In genomic region chr16:54239441-54239840, GRCh38 we compare ENCODE assay signal across 18 cellular contexts. TPM values are rescaled to one million over a fixed set of nuclear protein-coding genes. Genes with fewer than 3 reads are reported as not detected.
DNase-seq lines count a peak whose midpoint lies in the region; ATAC-seq and TF ChIP-seq lines count a peak whose summit lies in the region.
"Had no signal": no experiment of that assay in that cellular context is flagged by ENCODE, and none has a peak within 500 bp of the region (broad histone marks: within the 10 kb centered on the region; RNA-seq: fewer than 3 reads in every experiment).

No MANE protein-coding gene starts in this region.

- WGBS in heart right ventricle, 2 donors = 33 to 41% methylated on average over 8 of the region's 8 CpGs

- peaks cover 0 to 3% (median 0%) of the 10 kb centered on the region in 11 donors for H3K9me3 ChIP-seq in heart right ventricle

- no peaks in the 10 kb centered on the region for H3K36me3 ChIP-seq in heart right ventricle
- H3K36me3 ChIP-seq: MG63 had no signal

- H3K27me3 Mint-ChIP-seq in WTC11 (ENCODE audit: low read depth) = no peaks in the 10 kb centered on the region
- H3K27me3 Mint-ChIP-seq in activated naive CD8-positive, alpha-beta T cell treated with anti-CD3 and anti-CD28 coated beads, Interleukin-2, amount 50 U/mL, for 24 hours = peaks cover 5% of the 10 kb centered on the region

- H3K27ac ChIP-seq in coronary artery (peak overlapping the region in 1 of 2 donors; percentile 19), heart right ventricle (peak overlapping the region in 8 of 10 donors; percentile 46 to 71 (median 64))
- H3K27ac ChIP-seq: C4-2B had no signal

- H3K27ac Mint-ChIP-seq in WTC11 = no peak overlapping the region
- no peak overlapping the region for H3K27ac Mint-ChIP-seq in activated naive CD8-positive, alpha-beta T cell treated with anti-CD3 and anti-CD28 coated beads, Interleukin-2, amount 50 U/mL, for 24 hours

- intact Hi-C loops in heart right ventricle (cut with DNase I) = no loop called here
- intact Hi-C loops in sciatic nerve (cut with DNase I) = no loop called here

- H3K4me1 Mint-ChIP-seq in WTC11 = peaks cover 8% of the 10 kb centered on the region
- no peaks in the 10 kb centered on the region for H3K4me1 Mint-ChIP-seq in activated naive CD8-positive, alpha-beta T cell treated with anti-CD3 and anti-CD28 coated beads, Interleukin-2, amount 50 U/mL, for 24 hours

- no peak overlapping the region for H3K4me3 ChIP-seq in coronary artery
- H3K4me3 ChIP-seq in heart right ventricle = no peak overlapping the region
- H3K4me3 ChIP-seq: MG63 had no signal

- CTCF ChIA-PET in WTC11 (lab: Charles Lee) = no interaction called here

- no peak for TF ChIP-seq CTCF in coronary artery (IDR thresholded peaks at IDR 0.05)
- TF ChIP-seq CTCF in heart right ventricle (IDR thresholded peaks at IDR 0.05) = no peak
- no peak for TF ChIP-seq CTCF in WTC11 (IDR thresholded peaks at IDR 0.05)

- H3K27me3 ChIP-seq in heart right ventricle = peaks cover 0 to under 1% (median 0%) of the 10 kb centered on the region in 7 donors
- H3K27me3 ChIP-seq: MG63 had no signal

- H3K4me3 Mint-ChIP-seq in WTC11 = no peak overlapping the region
- no peak overlapping the region for H3K4me3 Mint-ChIP-seq in activated naive CD8-positive, alpha-beta T cell treated with anti-CD3 and anti-CD28 coated beads, Interleukin-2, amount 50 U/mL, for 24 hours

- peaks cover 14% of the 10 kb centered on the region for H3K9me3 Mint-ChIP-seq in WTC11
- no peaks in the 10 kb centered on the region for H3K9me3 Mint-ChIP-seq in activated naive CD8-positive, alpha-beta T cell treated with anti-CD3 and anti-CD28 coated beads, Interleukin-2, amount 50 U/mL, for 24 hours

- POLR2A ChIA-PET in WTC11 (lab: Charles Lee) = no interaction called here

- H3K4me1 ChIP-seq in heart right ventricle = peaks cover 0 to 53% (median 32%) of the 10 kb centered on the region in 9 donors

- ATAC-seq in heart right ventricle = peak; percentile 56 to 83 (median 72)
- ATAC-seq in sciatic nerve = peak; percentile 89
- ATAC-seq in WTC11 = no peak
- no peak for ATAC-seq in activated naive CD8-positive, alpha-beta T cell treated with anti-CD3 and anti-CD28 coated beads, Interleukin-2, amount 50 U/mL, for 24 hours

- H3K36me3 Mint-ChIP-seq in WTC11 = no peaks in the 10 kb centered on the region
- H3K36me3 Mint-ChIP-seq in activated naive CD8-positive, alpha-beta T cell treated with anti-CD3 and anti-CD28 coated beads, Interleukin-2, amount 50 U/mL, for 24 hours (ENCODE audit: low read depth) = no peaks in the 10 kb centered on the region

- DNase-seq in AG08395 (ENCODE audit: low spot score) (peak; percentile 17), coronary artery (ENCODE audit: low spot score) (peak; percentile 45), heart right ventricle (peak; percentile 37 to 53), sciatic nerve (ENCODE audit: low spot score) (no peak), WTC11 (ENCODE audit: low spot score) (no peak)
- no peak for DNase-seq in stimulated activated CD4-positive, alpha-beta T cell treated with anti-CD3 and anti-CD28 coated beads, Interleukin-2, amount 100 ng/mL, for 24 hours
- DNase-seq in activated naive CD4-positive, alpha-beta T cell treated with Interleukin-2 at 50 U/mL for 16 hours = no peak
- no peak for DNase-seq in activated naive CD8-positive, alpha-beta T cell treated with anti-CD3 and anti-CD28 coated beads, Interleukin-2, amount 50 U/mL, for 24 hours
- DNase-seq: DMS 273 treated with DMSO at 0.1 percent for 48 hours, GF-D8, Karpas-422, MG63, NCI-H1092, NCI-H146, NCI-H2081 treated with DMSO at 0.1 percent for 48 hours, NCI-H510A treated with DMSO at 0.1 percent for 48 hours, SIG-M5 had no signal

TF ChIP-seq in WTC11, 78 proteins besides CTCF, POLR2A, EP300 and RAD21:
- TF ChIP-seq ZNF281 (CRISPR knock-in tag; IDR thresholded peaks at IDR 0.05) = no peak

RNA-seq across cellular contexts. Expression of gene IRX3, which starts 47.1 kb away (rescaled TPM):
- total RNA-seq in heart right ventricle = 10 to 100 TPM; 24.7 to 85.7 (median 69.7) TPM
- 10 to 100 TPM; 26.3 to 40.5 TPM for polyA plus RNA-seq in heart right ventricle
- 1.1 TPM for total RNA-seq in sciatic nerve
- 1.1 to 2.2 TPM (median 1.6 TPM) in 3 replicates for total RNA-seq in WTC11 (2021)

Comparison
In these comparisons a context has a peak if more than half of its experiments do, and no peak if none do; other contexts are left out.
1. DNase-seq: peak in AG08395 (single experiment), coronary artery (single experiment) and heart right ventricle (2 of 2); none in sciatic nerve (single experiment), WTC11 (single experiment), stimulated activated CD4-positive, alpha-beta T cell treated with anti-CD3 and anti-CD28 coated beads, Interleukin-2, amount 100 ng/mL, for 24 hours (0 of 2), activated naive CD4-positive, alpha-beta T cell treated with Interleukin-2 at 50 U/mL for 16 hours (single experiment) and activated naive CD8-positive, alpha-beta T cell treated with anti-CD3 and anti-CD28 coated beads, Interleukin-2, amount 50 U/mL, for 24 hours (single experiment).
2. ATAC-seq: peak in heart right ventricle (8 of 8) and sciatic nerve (single experiment); none in WTC11 (single experiment) and activated naive CD8-positive, alpha-beta T cell treated with anti-CD3 and anti-CD28 coated beads, Interleukin-2, amount 50 U/mL, for 24 hours (single experiment).